ENCODE assay signal across 34 cellular contexts in the genomic region with DNA sequence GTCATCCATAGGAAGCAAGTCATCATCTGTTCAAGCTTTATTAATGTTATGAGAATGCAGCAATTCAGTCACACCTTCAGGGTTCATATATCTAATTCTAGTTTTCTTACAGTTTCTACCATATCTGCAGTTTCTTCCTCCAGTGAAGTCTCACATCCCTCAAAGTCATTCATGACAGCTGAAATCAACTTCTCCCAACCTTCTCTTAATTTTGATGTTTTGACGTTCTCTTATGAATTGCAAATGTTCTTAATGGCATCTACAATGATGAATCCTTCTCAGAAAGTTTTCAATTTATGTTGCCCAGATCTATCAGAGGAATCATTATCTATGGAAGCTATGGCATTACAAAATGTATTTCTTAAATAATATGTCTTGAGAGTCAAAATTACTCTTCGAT.
DNase-seq lines count a peak whose midpoint lies in the region; ATAC-seq, FAIRE-seq and TF ChIP-seq lines count a peak whose summit lies in the region.
"Had no signal": no experiment of that assay in that cellular context is flagged by ENCODE, and none has a peak within 500 bp of the region (broad histone marks: within the 10 kb centered on the region; RNA-seq: fewer than 3 reads in every experiment).

No MANE protein-coding gene starts in this region.

- H3K36me3 ChIP-seq in OCI-LY3 (replicated peaks; ENCODE audit: low read depth, low read length) (no peaks in the 10 kb centered on the region), neural cell (ENCODE audit: insufficient read depth, low read length) (no peaks in the 10 kb centered on the region)
- H3K36me3 ChIP-seq: BE2C; BLaER1; BLaER1 treated with 17β-estradiol and CSF1 and Interleukin-3, amounts not matched to agents 10 nM and 100 nM had no signal

- H3K27me3 Mint-ChIP-seq in activated naive CD4-positive, alpha-beta T cell treated with anti-CD3 and anti-CD28 coated beads, Interleukin-2, amount 10 ng/mL, durations not matched to agents 7 days and 5 days, result no peaks in the 10 kb centered on the region
- no peaks in the 10 kb centered on the region for H3K27me3 Mint-ChIP-seq in mesothelial cell of epicardium (ENCODE audit: low read depth)
- H3K27me3 Mint-ChIP-seq: B cell; CD4-positive, alpha-beta memory T cell; CD4-positive, alpha-beta T cell; CD4-positive, CD25-positive, alpha-beta regulatory T cell; CD8-positive, alpha-beta memory T cell had no signal

- TF ChIP-seq RAD21 in A549 (conservative IDR thresholded peaks at IDR 0.05 in 1 of 2, IDR thresholded peaks at IDR 0.05 in 1 of 2) (no peak), neural cell (conservative IDR thresholded peaks at IDR 0.05) (peak; percentile 5)

- H4K20me1 ChIP-seq in OCI-LY3 (ENCODE audit: insufficient read depth, low read length) (no peaks in the 10 kb centered on the region), neural cell (ENCODE audit: insufficient read depth) (no peaks in the 10 kb centered on the region)
- H4K20me1 ChIP-seq: BLaER1; BLaER1 treated with 17β-estradiol and CSF1 and Interleukin-3, amounts not matched to agents 10 nM and 100 nM had no signal

- TF ChIP-seq CTCF in A549 (IDR thresholded peaks at IDR 0.05) (no peak), OCI-LY3 (IDR thresholded peaks at IDR 0.05; ENCODE audit: low read depth, low read length) (no peak), neural cell (IDR thresholded peaks at IDR 0.05; ENCODE audit: poor library complexity, severe bottlenecking) (no peak), mesothelial cell of epicardium (IDR thresholded peaks at IDR 0.05; ENCODE audit: unreplicated experiment) (no peak)

- peak; percentile 39 for FAIRE-seq in A549 (lab: Jason Lieb, UNC)
- FAIRE-seq: A204.1, D721Med had no signal

- no peaks in the 10 kb centered on the region for H3F3A ChIP-seq in neural cell (ENCODE audit: insufficient read depth, low read length, poor library complexity, severe bottlenecking)

- H3K27me3 ChIP-seq in OCI-LY3 (ENCODE audit: low read depth, low read length), result no peaks in the 10 kb centered on the region
- no peaks in the 10 kb centered on the region for H3K27me3 ChIP-seq in neural cell (ENCODE audit: insufficient read depth, low read depth, low read length)
- H3K27me3 ChIP-seq: BE2C; BLaER1; BLaER1 treated with 17β-estradiol and CSF1 and Interleukin-3, amounts not matched to agents 10 nM and 100 nM had no signal

- no peak overlapping the region for H3K9ac ChIP-seq in OCI-LY3 (ENCODE audit: low read length)
- H3K9ac ChIP-seq in neural cell (ENCODE audit: low read length), result no peak overlapping the region
- H3K9ac ChIP-seq: BLaER1; BLaER1 treated with 17β-estradiol and CSF1 and Interleukin-3, amounts not matched to agents 10 nM and 100 nM had no signal

- H3K27ac ChIP-seq in A549, result no peak overlapping the region
- H3K27ac ChIP-seq in OCI-LY3 (ENCODE audit: low read length), result no peak overlapping the region
- peak overlapping the region; percentile 66 for H3K27ac ChIP-seq in neural cell (ENCODE audit: low read length)
- H3K27ac ChIP-seq: 22Rv1; BLaER1; BLaER1 treated with 17β-estradiol and CSF1 and Interleukin-3, amounts not matched to agents 10 nM and 100 nM; C4-2B had no signal

- H3K9me3 ChIP-seq in A549 (no peaks in the 10 kb centered on the region), OCI-LY3 (ENCODE audit: insufficient read depth, low read length) (no peaks in the 10 kb centered on the region), neural cell (ENCODE audit: low read length) (no peaks in the 10 kb centered on the region)
- H3K9me3 ChIP-seq: BE2C; BLaER1; BLaER1 treated with 17β-estradiol and CSF1 and Interleukin-3, amounts not matched to agents 10 nM and 100 nM; Caco-2 had no signal

- no peaks in the 10 kb centered on the region for H3K9me2 ChIP-seq in neural cell (ENCODE audit: insufficient read depth, low read length)

- H3K27ac Mint-ChIP-seq in activated naive CD4-positive, alpha-beta T cell treated with anti-CD3 and anti-CD28 coated beads, Interleukin-2, amount 10 ng/mL, durations not matched to agents 7 days and 5 days, result no peak overlapping the region
- no peak overlapping the region for H3K27ac Mint-ChIP-seq in mesothelial cell of epicardium
- H3K27ac Mint-ChIP-seq: B cell; CD14-positive monocyte; CD4-positive, alpha-beta memory T cell; CD4-positive, alpha-beta T cell; CD4-positive, CD25-positive, alpha-beta regulatory T cell; CD8-positive, alpha-beta memory T cell; CD8-positive, alpha-beta T cell had no signal

- no peak for TF ChIP-seq POLR2A in A549 (IDR thresholded peaks at IDR 0.05; ENCODE audit: low read length)

- H3K4me1 ChIP-seq in A549, result no peaks in the 10 kb centered on the region
- H3K4me1 ChIP-seq in OCI-LY3 (ENCODE audit: low read length), result peaks cover 23% of the 10 kb centered on the region
- H3K4me1 ChIP-seq: BLaER1, Caco-2 had no signal

- H3K4me2 ChIP-seq in A549 (no peak overlapping the region), OCI-LY3 (ENCODE audit: low read length) (0 out of 2 replicates have a peak overlapping the region, but pooled peaks have one; percentile 10), neural cell (ENCODE audit: low read length) (no peak overlapping the region)
- H3K4me2 ChIP-seq: BLaER1; BLaER1 treated with 17β-estradiol and CSF1 and Interleukin-3, amounts not matched to agents 10 nM and 100 nM had no signal

- H3K79me2 ChIP-seq in OCI-LY3 (ENCODE audit: low read length) (no peaks in the 10 kb centered on the region), neural cell (replicated peaks; ENCODE audit: insufficient read depth, low read length) (no peaks in the 10 kb centered on the region)

- no peak for TF ChIP-seq EP300 in A549 (IDR thresholded peaks at IDR 0.05)
- peak; percentile 86 for TF ChIP-seq EP300 in neural cell (conservative IDR thresholded peaks at IDR 0.05; ENCODE audit: poor library complexity, severe bottlenecking)

- no peak for ATAC-seq in A549
- ATAC-seq: CD8-positive, alpha-beta T cell had no signal

- no peak for DNase-seq in A549 (ENCODE audit: low read depth in 1 of 2, low spot score in 1 of 2)
- no peak for DNase-seq in activated naive CD4-positive, alpha-beta T cell treated with anti-CD3 and anti-CD28 coated beads, Interleukin-2, amount 10 ng/mL, durations not matched to agents 7 days and 5 days
- no peak for DNase-seq in T1000 (lab: John Stamatoyannopoulos, UW)
- no peak for DNase-seq in mesothelial cell of epicardium (ENCODE audit: low spot score in 2 of 2, unreplicated experiment in 2 of 2)
- DNase-seq: 8988T; ACHN; AML-193; BE2C; C1 segment of cervical spinal cord; Caco-2; Calu3; CD4-positive, alpha-beta memory T cell; CD4-positive, alpha-beta T cell; CD4-positive, CD25-positive, alpha-beta regulatory T cell; CD8-positive, alpha-beta memory T cell; CD8-positive, alpha-beta T cell; COR-L47; DMS 273 treated with DMSO at 0.1 percent for 48 hours; DMS153; DMS53; DMS79; DMS79 treated with DMSO at 0.1 percent for 48 hours; DND-41; EL had no signal

- no peaks in the 10 kb centered on the region for H3K9me3 Mint-ChIP-seq in activated naive CD4-positive, alpha-beta T cell treated with anti-CD3 and anti-CD28 coated beads, Interleukin-2, amount 10 ng/mL, durations not matched to agents 7 days and 5 days
- peaks cover 34% of the 10 kb centered on the region for H3K9me3 Mint-ChIP-seq in mesothelial cell of epicardium
- H3K9me3 Mint-ChIP-seq: CD4-positive, alpha-beta T cell; CD8-positive, alpha-beta T cell had no signal

- peaks cover 7% of the 10 kb centered on the region for H3K4me1 Mint-ChIP-seq in activated naive CD4-positive, alpha-beta T cell treated with anti-CD3 and anti-CD28 coated beads, Interleukin-2, amount 10 ng/mL, durations not matched to agents 7 days and 5 days
- H3K4me1 Mint-ChIP-seq in mesothelial cell of epicardium, result peaks cover 9% of the 10 kb centered on the region
- H3K4me1 Mint-ChIP-seq: CD14-positive monocyte had no signal

- no peaks in the 10 kb centered on the region for H3K36me3 Mint-ChIP-seq in activated naive CD4-positive, alpha-beta T cell treated with anti-CD3 and anti-CD28 coated beads, Interleukin-2, amount 10 ng/mL, durations not matched to agents 7 days and 5 days
- no peaks in the 10 kb centered on the region for H3K36me3 Mint-ChIP-seq in mesothelial cell of epicardium
- H3K36me3 Mint-ChIP-seq: CD14-positive monocyte; CD4-positive, alpha-beta memory T cell; CD4-positive, CD25-positive, alpha-beta regulatory T cell; CD8-positive, alpha-beta memory T cell; CD8-positive, alpha-beta T cell had no signal

- H3K4me3 ChIP-seq in A549 (no peak overlapping the region), OCI-LY3 (ENCODE audit: low read length) (no peak overlapping the region), neural cell (ENCODE audit: low read length) (no peak overlapping the region)
- H3K4me3 ChIP-seq: BLaER1; BLaER1 treated with 17β-estradiol and CSF1 and Interleukin-3, amounts not matched to agents 10 nM and 100 nM had no signal

- 57% methylated on average over 2 of the region's 2 CpGs for WGBS in A549 (ENCODE audit: missing lambda C conversion rate)

- POLR2A ChIA-PET in A549 (lab: Yijun Ruan, JAX), result no interaction called here

- CTCF ChIA-PET in A549 (lab: Yijun Ruan, JAX), result no interaction called here
- CTCF ChIA-PET in activated naive CD4-positive, alpha-beta T cell treated with anti-CD3 and anti-CD28 coated beads, Interleukin-2, amount 10 ng/mL, durations not matched to agents 7 days and 5 days (lab: Charles Lee), result no interaction called here

- H2AFZ ChIP-seq in OCI-LY3 (ENCODE audit: low read depth, low read length) (no peak overlapping the region), neural cell (ENCODE audit: low read depth, low read length) (no peak overlapping the region)

- no peak overlapping the region for H3K4me3 Mint-ChIP-seq in activated naive CD4-positive, alpha-beta T cell treated with anti-CD3 and anti-CD28 coated beads, Interleukin-2, amount 10 ng/mL, durations not matched to agents 7 days and 5 days
- H3K4me3 Mint-ChIP-seq in mesothelial cell of epicardium, result no peak overlapping the region
- H3K4me3 Mint-ChIP-seq: B cell; CD14-positive monocyte; CD4-positive, alpha-beta memory T cell; CD4-positive, alpha-beta T cell; CD4-positive, CD25-positive, alpha-beta regulatory T cell; CD8-positive, alpha-beta memory T cell; CD8-positive, alpha-beta T cell had no signal

TF ChIP-seq in A549, 52 proteins besides CTCF, POLR2A, EP300 and RAD21:
- TF ChIP-seq BHLHE40 (IDR thresholded peaks at IDR 0.05; ENCODE audit: low read depth, low read length) (no peak), TFCP2L1 (CRISPR knock-in tag; IDR thresholded peaks at IDR 0.05) (no peak), MAFK (IDR thresholded peaks at IDR 0.05; ENCODE audit: partially characterized antibody) (no peak)
TF ChIP-seq in A549: peak in this region for 0.

TF ChIP-seq in neural cell, 6 proteins besides CTCF, POLR2A, EP300 and RAD21 (continues in another document):
- TF ChIP-seq SMC3 (conservative IDR thresholded peaks at IDR 0.05; ENCODE audit: poor library complexity), result no peak
